Comparison of ENCODE assay signal across 24 cellular contexts in the genomic region with DNA sequence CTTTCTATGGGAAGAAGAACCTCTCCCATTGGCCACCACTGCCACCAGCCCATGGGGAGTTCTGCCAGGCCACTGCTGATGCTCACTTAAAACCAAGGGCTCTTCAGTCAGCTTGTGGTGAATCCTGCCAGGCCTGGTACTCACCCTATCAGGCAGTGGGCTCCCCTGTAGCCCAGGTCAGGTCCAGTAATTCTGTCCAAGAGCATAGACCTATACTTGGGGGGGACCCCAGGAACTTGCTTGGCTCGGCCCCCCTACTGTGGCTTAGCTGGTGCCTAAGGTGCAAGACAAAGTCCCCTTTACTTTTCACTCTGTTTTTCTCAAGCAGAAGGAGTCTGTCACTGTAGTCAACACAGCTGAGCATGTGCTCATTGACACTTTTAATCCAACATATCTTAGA.
"Had no signal": no experiment of that assay in that cellular context is flagged by ENCODE, and none has a peak within 500 bp of the region (broad histone marks: within the 10 kb centered on the region; RNA-seq: fewer than 3 reads in every experiment).

No MANE protein-coding gene starts in this region.

- DNase-seq: stimulated activated CD4-positive, alpha-beta T cell treated with anti-CD3 and anti-CD28 coated beads, Interleukin-2, amount 100 ng/mL, for 48 hours; stimulated activated CD4-positive, alpha-beta T cell treated with anti-CD3 and anti-CD28 coated beads, Interleukin-4, amount 100 ng/mL, for 1 hour; stimulated activated CD4-positive, alpha-beta T cell treated with anti-CD3 and anti-CD28 coated beads, Interleukin-4, amount 100 ng/mL, for 24 hours; stimulated activated CD4-positive, alpha-beta T cell treated with anti-CD3 and anti-CD28 coated beads, Interleukin-4, amount 100 ng/mL, for 4 hours; stimulated activated CD8-positive, alpha-beta memory T cell treated with anti-CD3 and anti-CD28 coated beads, Interleukin-4, amount 100 ng/mL, for 48 hours; stimulated activated naive B cell treated with anti-CD40 and anti-IgM and Interleukin-4, amounts not matched to agents 10 μg/mL and 1 μg/mL and 100 μg/mL, for 72 hours; stimulated activated naive CD4-positive, alpha-beta T cell; stimulated activated naive CD4-positive, alpha-beta T cell treated with Interleukin-2 at 50 U/mL for 16 hours; stimulated activated naive CD8-positive, alpha-beta T cell treated with anti-CD3 and anti-CD28 coated beads, Interleukin-15, amount 100 ng/mL, for 72 hours; stimulated activated naive CD8-positive, alpha-beta T cell treated with anti-CD3 and anti-CD28 coated beads, Interleukin-15, Interleukin-2, amounts not matched to agents 100 U/mL and 50 U/mL, for 24 hours; stomach; substantia nigra; testis; thyroid gland; tibial artery; transverse colon; trophoblast cell; upper lobe of left lung; upper lobe of right lung; uterus had no signal

- H3K4me1 Mint-ChIP-seq: stimulated activated effector memory CD8-positive, alpha-beta T cell treated with anti-CD3 and anti-CD28 coated beads, Interleukin-12 subunit alpha, Interleukin-12 subunit beta, amount 100 ng/mL, for 72 hours; stimulated activated memory B cell treated with anti-CD40 and anti-IgM and Interleukin-4, amounts not matched to agents 10 μg/mL and 1 μg/mL and 100 μg/mL, for 72 hours; stimulated activated naive B cell treated with anti-CD40 and anti-IgM and Interleukin-4, amounts not matched to agents 10 μg/mL and 1 μg/mL and 100 μg/mL, for 72 hours; stimulated activated naive CD8-positive, alpha-beta T cell treated with anti-CD3 and anti-CD28 coated beads, Interleukin-15, amount 100 ng/mL, for 72 hours had no signal

- H3K36me3 Mint-ChIP-seq: stimulated activated effector memory CD8-positive, alpha-beta T cell treated with anti-CD3 and anti-CD28 coated beads, Interleukin-12 subunit alpha, Interleukin-12 subunit beta, amount 100 ng/mL, for 72 hours; stimulated activated memory B cell treated with anti-CD40 and anti-IgM and Interleukin-4, amounts not matched to agents 10 μg/mL and 1 μg/mL and 100 μg/mL, for 72 hours; stimulated activated naive B cell treated with anti-CD40 and anti-IgM and Interleukin-4, amounts not matched to agents 10 μg/mL and 1 μg/mL and 100 μg/mL, for 72 hours; type B pancreatic cell had no signal

- H3K9me3 Mint-ChIP-seq: stimulated activated memory B cell treated with anti-CD40 and anti-IgM and Interleukin-4, amounts not matched to agents 10 μg/mL and 1 μg/mL and 100 μg/mL, for 72 hours; stimulated activated naive CD8-positive, alpha-beta T cell treated with anti-CD3 and anti-CD28 coated beads, Interleukin-15, amount 100 ng/mL, for 72 hours; stimulated activated naive CD8-positive, alpha-beta T cell treated with anti-CD3 and anti-CD28 coated beads, Interleukin-15, Interleukin-2, amounts not matched to agents 100 ng/mL and 50 ng/mL, for 24 hours; type B pancreatic cell had no signal

- H3K27ac Mint-ChIP-seq: stimulated activated effector memory CD8-positive, alpha-beta T cell treated with anti-CD3 and anti-CD28 coated beads, Interleukin-12 subunit alpha, Interleukin-12 subunit beta, amount 100 ng/mL, for 72 hours; stimulated activated memory B cell treated with anti-CD40 and anti-IgM and Interleukin-4, amounts not matched to agents 10 μg/mL and 1 μg/mL and 100 μg/mL, for 72 hours; stimulated activated naive B cell treated with anti-CD40 and anti-IgM and Interleukin-4, amounts not matched to agents 10 μg/mL and 1 μg/mL and 100 μg/mL, for 72 hours; stimulated activated naive CD8-positive, alpha-beta T cell treated with anti-CD3 and anti-CD28 coated beads, Interleukin-15, amount 100 ng/mL, for 72 hours; stimulated activated naive CD8-positive, alpha-beta T cell treated with anti-CD3 and anti-CD28 coated beads, Interleukin-15, Interleukin-2, amounts not matched to agents 100 ng/mL and 50 ng/mL, for 24 hours; type B pancreatic cell had no signal

- H3K27me3 Mint-ChIP-seq: stimulated activated memory B cell treated with anti-CD40 and anti-IgM and Interleukin-4, amounts not matched to agents 10 μg/mL and 1 μg/mL and 100 μg/mL, for 72 hours; stimulated activated naive B cell treated with anti-CD40 and anti-IgM and Interleukin-4, amounts not matched to agents 10 μg/mL and 1 μg/mL and 100 μg/mL, for 72 hours; stimulated activated naive CD8-positive, alpha-beta T cell treated with anti-CD3 and anti-CD28 coated beads, Interleukin-15, amount 100 ng/mL, for 72 hours; stimulated activated naive CD8-positive, alpha-beta T cell treated with anti-CD3 and anti-CD28 coated beads, Interleukin-15, Interleukin-2, amounts not matched to agents 100 ng/mL and 50 ng/mL, for 24 hours; type B pancreatic cell had no signal

- H3K4me3 Mint-ChIP-seq: stimulated activated effector memory CD8-positive, alpha-beta T cell treated with anti-CD3 and anti-CD28 coated beads, Interleukin-12 subunit alpha, Interleukin-12 subunit beta, amount 100 ng/mL, for 72 hours; stimulated activated memory B cell treated with anti-CD40 and anti-IgM and Interleukin-4, amounts not matched to agents 10 μg/mL and 1 μg/mL and 100 μg/mL, for 72 hours; stimulated activated naive B cell treated with anti-CD40 and anti-IgM and Interleukin-4, amounts not matched to agents 10 μg/mL and 1 μg/mL and 100 μg/mL, for 72 hours; stimulated activated naive CD8-positive, alpha-beta T cell treated with anti-CD3 and anti-CD28 coated beads, Interleukin-15, amount 100 ng/mL, for 72 hours; stimulated activated naive CD8-positive, alpha-beta T cell treated with anti-CD3 and anti-CD28 coated beads, Interleukin-15, Interleukin-2, amounts not matched to agents 100 ng/mL and 50 ng/mL, for 24 hours; type B pancreatic cell had no signal
